ENCODE assay signal across 10 cellular contexts in genomic region chr17:32484041-32484461, GRCh38. TPM values are rescaled to one million over a fixed set of nuclear protein-coding genes. Genes with fewer than 3 reads are reported as not detected.
DNase-seq lines count a peak whose midpoint lies in the region; ATAC-seq and TF ChIP-seq lines count a peak whose summit lies in the region.
"Had no signal": no experiment of that assay in that cellular context is flagged by ENCODE, and none has a peak within 500 bp of the region (broad histone marks: within the 10 kb centered on the region; RNA-seq: fewer than 3 reads in every experiment).

No MANE protein-coding gene starts in this region.

- peak overlapping the region; percentile 4 for H3K27ac Mint-ChIP-seq in activated T-cell treated with anti-CD3 and anti-CD28 coated beads, Interleukin-2, amount 50 U/mL, for 72 hours
- peak overlapping the region; percentile 73 for H3K27ac Mint-ChIP-seq in activated T-helper 1 cell treated with anti-CD3 and anti-CD28 coated beads, Interleukin-12 subunit alpha, Interleukin-12 subunit beta, Interleukin-2, Interleukin-4 antibody, amounts not matched to agents 30 ng/mL and 10 ng/mL and 1 ng/mL, durations not matched to agents 14 hours and 24 hours and 36 hours
- H3K27ac Mint-ChIP-seq in memory B cell, result peak overlapping the region; percentile 69
- H3K27ac Mint-ChIP-seq: activated T-helper 2 cell treated with anti-CD3 and anti-CD28 coated beads, Interferon-gamma antibody, Interleukin-2, Interleukin-4, amounts not matched to agents 10 μg/mL and 5 μg/mL and 100 μg/mL, durations not matched to agents 14 hours and 24 hours and 36 hours had no signal

- peak overlapping the region in 2 of 3 donors; percentile 33 to 70 for H3K27ac ChIP-seq in thyroid gland
- H3K27ac ChIP-seq: right lobe of liver had no signal

- H3K9me3 ChIP-seq in thyroid gland, result no peaks in the 10 kb centered on the region
- H3K9me3 ChIP-seq: right lobe of liver had no signal

- peaks cover 33% of the 10 kb centered on the region for H3K4me1 Mint-ChIP-seq in activated T-cell treated with anti-CD3 and anti-CD28 coated beads, Interleukin-2, amount 50 U/mL, for 72 hours (ENCODE audit: low read depth)
- peaks cover 15% of the 10 kb centered on the region for H3K4me1 Mint-ChIP-seq in activated T-helper 1 cell treated with anti-CD3 and anti-CD28 coated beads, Interleukin-12 subunit alpha, Interleukin-12 subunit beta, Interleukin-2, Interleukin-4 antibody, amounts not matched to agents 30 ng/mL and 10 ng/mL and 1 ng/mL, durations not matched to agents 14 hours and 24 hours and 36 hours (ENCODE audit: low read depth)
- peaks cover 17% of the 10 kb centered on the region for H3K4me1 Mint-ChIP-seq in memory B cell

- no peak for TF ChIP-seq CTCF in thyroid gland (IDR thresholded peaks at IDR 0.05)

- TF ChIP-seq POLR2A in thyroid gland (IDR thresholded peaks at IDR 0.05), result no peak

- 81 to 90% methylated on average over 4 of the region's 4 CpGs for WGBS in thyroid gland, 2 donors

- no peak for DNase-seq in activated T-cell treated with anti-CD3 and anti-CD28 coated beads, Interleukin-2, amount 50 U/mL, for 72 hours
- no peak for DNase-seq in activated T-cell treated with anti-CD3 and anti-CD28 coated beads, Interleukin-2, amount 50 U/mL, for 1 hour
- no peak for DNase-seq in activated T-helper 1 cell treated with anti-CD3 and anti-CD28 coated beads, Interleukin-12 subunit alpha, Interleukin-12 subunit beta, Interleukin-2, Interleukin-4 antibody, amounts not matched to agents 30 ng/mL and 10 ng/mL and 1 ng/mL, durations not matched to agents 14 hours and 24 hours and 36 hours (ENCODE audit: low spot score)
- no peak for DNase-seq in memory B cell (ENCODE audit: low spot score in 2 of 2)
- no peak for DNase-seq in thyroid gland
- DNase-seq in NCI-H226, result no peak

- H3K9me3 Mint-ChIP-seq in activated T-cell treated with anti-CD3 and anti-CD28 coated beads, Interleukin-2, amount 50 U/mL, for 72 hours, result no peaks in the 10 kb centered on the region
- no peaks in the 10 kb centered on the region for H3K9me3 Mint-ChIP-seq in activated T-helper 1 cell treated with anti-CD3 and anti-CD28 coated beads, Interleukin-12 subunit alpha, Interleukin-12 subunit beta, Interleukin-2, Interleukin-4 antibody, amounts not matched to agents 30 ng/mL and 10 ng/mL and 1 ng/mL, durations not matched to agents 14 hours and 24 hours and 36 hours
- H3K9me3 Mint-ChIP-seq in memory B cell, result no peaks in the 10 kb centered on the region
- H3K9me3 Mint-ChIP-seq: activated T-helper 2 cell treated with anti-CD3 and anti-CD28 coated beads, Interferon-gamma antibody, Interleukin-2, Interleukin-4, amounts not matched to agents 10 μg/mL and 5 μg/mL and 100 μg/mL, durations not matched to agents 14 hours and 24 hours and 36 hours had no signal

- H3K4me3 ChIP-seq in thyroid gland (replicated peaks in 1 of 3), result no peak overlapping the region
- H3K4me3 ChIP-seq: right lobe of liver had no signal

- ATAC-seq in activated T-cell treated with anti-CD3 and anti-CD28 coated beads, Interleukin-2, amount 50 U/mL, for 72 hours (replicated peaks in 1 of 2), result no peak
- ATAC-seq in memory B cell (ENCODE audit: low read depth) (no peak), GM21367 (IDR thresholded peaks at IDR 0.05; ENCODE audit: unreplicated experiment) (no peak), GM19395 (IDR thresholded peaks at IDR 0.05; ENCODE audit: unreplicated experiment) (no peak)

- no peaks in the 10 kb centered on the region for H3K27me3 ChIP-seq in thyroid gland
- H3K27me3 ChIP-seq: right lobe of liver had no signal

- intact Hi-C loops in activated T-helper 1 cell treated with anti-CD3 and anti-CD28 coated beads, Interleukin-12 subunit alpha, Interleukin-12 subunit beta, Interleukin-2, Interleukin-4 antibody, amounts not matched to agents 30 ng/mL and 10 ng/mL and 1 ng/mL, durations not matched to agents 14 hours and 24 hours and 36 hours (cut with micrococcal nuclease), result loop anchor here (10.0 kb wide), 1 partner anchor 391 kb away; the partner anchor contains the start of gene MYO1D
- intact Hi-C loops in thyroid gland (cut with DNase I), result no loop called here

- no peak overlapping the region for H3K4me3 Mint-ChIP-seq in activated T-cell treated with anti-CD3 and anti-CD28 coated beads, Interleukin-2, amount 50 U/mL, for 72 hours
- H3K4me3 Mint-ChIP-seq in activated T-helper 1 cell treated with anti-CD3 and anti-CD28 coated beads, Interleukin-12 subunit alpha, Interleukin-12 subunit beta, Interleukin-2, Interleukin-4 antibody, amounts not matched to agents 30 ng/mL and 10 ng/mL and 1 ng/mL, durations not matched to agents 14 hours and 24 hours and 36 hours, result peak overlapping the region; percentile 43
- peak overlapping the region; percentile 22 for H3K4me3 Mint-ChIP-seq in memory B cell

- no peaks in the 10 kb centered on the region for H3K27me3 Mint-ChIP-seq in activated T-cell treated with anti-CD3 and anti-CD28 coated beads, Interleukin-2, amount 50 U/mL, for 72 hours (ENCODE audit: low read depth)
- peaks cover 3% of the 10 kb centered on the region for H3K27me3 Mint-ChIP-seq in activated T-helper 1 cell treated with anti-CD3 and anti-CD28 coated beads, Interleukin-12 subunit alpha, Interleukin-12 subunit beta, Interleukin-2, Interleukin-4 antibody, amounts not matched to agents 30 ng/mL and 10 ng/mL and 1 ng/mL, durations not matched to agents 14 hours and 24 hours and 36 hours (ENCODE audit: insufficient read depth)
- no peaks in the 10 kb centered on the region for H3K27me3 Mint-ChIP-seq in memory B cell

- peaks cover 11 to 23% of the 10 kb centered on the region in 2 donors for H3K36me3 Mint-ChIP-seq in activated T-cell treated with anti-CD3 and anti-CD28 coated beads, Interleukin-2, amount 50 U/mL, for 72 hours (ENCODE audit: insufficient read depth in 2 of 2)
- H3K36me3 Mint-ChIP-seq in activated T-helper 1 cell treated with anti-CD3 and anti-CD28 coated beads, Interleukin-12 subunit alpha, Interleukin-12 subunit beta, Interleukin-2, Interleukin-4 antibody, amounts not matched to agents 30 ng/mL and 10 ng/mL and 1 ng/mL, durations not matched to agents 14 hours and 24 hours and 36 hours (ENCODE audit: low read depth), result peaks cover 33% of the 10 kb centered on the region
- peaks cover 16% of the 10 kb centered on the region for H3K36me3 Mint-ChIP-seq in memory B cell

- H3K36me3 ChIP-seq in thyroid gland, result peaks cover 29 to 31% of the 10 kb centered on the region in 2 donors

- peaks cover 0 to 23% of the 10 kb centered on the region in 2 donors for H3K4me1 ChIP-seq in thyroid gland

RNA-seq across cellular contexts. Expression of gene CDK5R1, which starts 2.7 kb away (rescaled TPM):
- total RNA-seq in activated T-cell treated with anti-CD3 and anti-CD28 coated beads, Interleukin-2, amount 50 U/mL, for 72 hours, result 10 to 100 TPM; 22.5 to 24.6 TPM
- 6.1 and 7.1 TPM in 2 replicates for total RNA-seq in activated T-helper 1 cell treated with anti-CD3 and anti-CD28 coated beads, Interleukin-12 subunit alpha, Interleukin-12 subunit beta, Interleukin-2, Interleukin-4 antibody, amounts not matched to agents 30 ng/mL and 10 ng/mL and 1 ng/mL, durations not matched to agents 14 hours and 24 hours and 36 hours
- total RNA-seq in thyroid gland, result under 1 TPM; 0.49 to 0.78 (median 0.58) TPM

RNA-seq across cellular contexts. Expression of gene PSMD11, which starts 39.7 kb away (rescaled TPM):
- 100 to 1,000 TPM; 131 to 134 TPM for total RNA-seq in activated T-cell treated with anti-CD3 and anti-CD28 coated beads, Interleukin-2, amount 50 U/mL, for 72 hours
- 190 and 198 TPM in 2 replicates for total RNA-seq in activated T-helper 1 cell treated with anti-CD3 and anti-CD28 coated beads, Interleukin-12 subunit alpha, Interleukin-12 subunit beta, Interleukin-2, Interleukin-4 antibody, amounts not matched to agents 30 ng/mL and 10 ng/mL and 1 ng/mL, durations not matched to agents 14 hours and 24 hours and 36 hours
- 10 to 100 TPM; 41.3 to 73.8 (median 64.3) TPM for total RNA-seq in thyroid gland

Comparison
In these comparisons a context has a peak if more than half of its experiments do, and no peak if none do; other contexts are left out.
1. H3K27ac Mint-ChIP-seq: peak in every context shown above with its lines; median percentile 73 in activated T-helper 1 cell treated with anti-CD3 and anti-CD28 coated beads, Interleukin-12 subunit alpha, Interleukin-12 subunit beta, Interleukin-2, Interleukin-4 antibody, amounts not matched to agents 30 ng/mL and 10 ng/mL and 1 ng/mL, durations not matched to agents 14 hours and 24 hours and 36 hours; 69 in memory B cell; 4 in activated T-cell treated with anti-CD3 and anti-CD28 coated beads, Interleukin-2, amount 50 U/mL, for 72 hours.
2. H3K4me3 Mint-ChIP-seq: peak in activated T-helper 1 cell treated with anti-CD3 and anti-CD28 coated beads, Interleukin-12 subunit alpha, Interleukin-12 subunit beta, Interleukin-2, Interleukin-4 antibody, amounts not matched to agents 30 ng/mL and 10 ng/mL and 1 ng/mL, durations not matched to agents 14 hours and 24 hours and 36 hours (single experiment) and memory B cell (single experiment); none in activated T-cell treated with anti-CD3 and anti-CD28 coated beads, Interleukin-2, amount 50 U/mL, for 72 hours (0 of 2).